In the genomic region with DNA sequence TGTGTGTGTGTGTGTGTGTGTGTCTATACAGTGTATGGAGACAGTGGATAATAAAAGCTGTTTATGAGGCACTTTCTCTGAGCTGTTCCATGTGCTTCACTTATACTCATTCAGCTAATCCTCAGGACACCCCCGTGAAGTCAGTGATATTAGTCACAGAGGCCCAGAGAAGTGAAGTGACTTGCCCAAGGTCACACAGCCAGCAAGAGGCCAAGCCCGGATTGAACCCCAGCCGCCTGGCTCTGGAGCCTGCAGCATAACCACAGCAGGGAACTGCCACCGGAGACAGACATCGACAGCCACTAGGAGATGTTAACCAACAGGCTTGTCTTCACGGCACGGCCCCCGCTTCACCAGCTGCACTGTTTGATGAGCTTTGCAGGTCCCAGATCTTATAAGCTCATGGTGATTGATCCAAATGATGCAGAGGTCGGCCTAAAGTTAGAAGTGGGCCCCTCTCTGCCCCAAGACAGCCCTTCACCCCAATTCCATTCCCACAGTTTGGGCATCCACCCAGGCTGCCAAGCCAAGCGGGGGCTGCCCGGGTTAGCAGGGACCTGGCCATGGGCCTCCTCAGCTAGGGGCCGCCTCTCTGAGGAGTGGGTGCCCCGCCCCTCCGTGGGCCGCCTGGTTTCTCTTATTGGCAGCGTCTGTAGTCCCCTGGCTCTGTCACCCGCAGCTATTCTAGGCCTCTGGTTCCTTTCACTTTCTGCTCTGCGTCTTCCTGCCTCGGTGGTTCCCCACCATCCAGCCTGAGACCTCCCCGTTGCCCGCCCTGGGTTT, we compare ENCODE assay signal across 1 cellular context.
TF ChIP-seq lines count a peak whose summit lies in the region.

No MANE protein-coding gene starts in this region.

TF ChIP-seq in SK-N-SH, 30 proteins besides CTCF, POLR2A, EP300 and RAD21:
- no peak for TF ChIP-seq RXRA (IDR thresholded peaks at IDR 0.05; ENCODE audit: borderline replicate concordance, low read depth)
- TF ChIP-seq TEAD4 (IDR thresholded peaks at IDR 0.05; ENCODE audit: borderline replicate concordance, insufficient read depth): no peak
- no peak for TF ChIP-seq RCOR1 (IDR thresholded peaks at IDR 0.05; ENCODE audit: low read length)
- TF ChIP-seq, protein P1, sequence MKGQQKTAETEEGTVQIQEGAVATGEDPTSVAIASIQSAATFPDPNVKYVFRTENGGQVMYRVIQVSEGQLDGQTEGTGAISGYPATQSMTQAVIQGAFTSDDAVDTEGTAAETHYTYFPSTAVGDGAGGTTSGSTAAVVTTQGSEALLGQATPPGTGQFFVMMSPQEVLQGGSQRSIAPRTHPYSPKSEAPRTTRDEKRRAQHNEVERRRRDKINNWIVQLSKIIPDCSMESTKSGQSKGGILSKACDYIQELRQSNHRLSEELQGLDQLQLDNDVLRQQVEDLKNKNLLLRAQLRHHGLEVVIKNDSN (IDR thresholded peaks at IDR 0.05; ENCODE audit: borderline replicate concordance, low read depth): no peak
- no peak for TF ChIP-seq GATA2 (CRISPR knock-in tag; IDR thresholded peaks at IDR 0.05)
- TF ChIP-seq JUND (IDR thresholded peaks at IDR 0.05): no peak
